1 cellular context compared by ENCODE assay signal in the genomic region with DNA sequence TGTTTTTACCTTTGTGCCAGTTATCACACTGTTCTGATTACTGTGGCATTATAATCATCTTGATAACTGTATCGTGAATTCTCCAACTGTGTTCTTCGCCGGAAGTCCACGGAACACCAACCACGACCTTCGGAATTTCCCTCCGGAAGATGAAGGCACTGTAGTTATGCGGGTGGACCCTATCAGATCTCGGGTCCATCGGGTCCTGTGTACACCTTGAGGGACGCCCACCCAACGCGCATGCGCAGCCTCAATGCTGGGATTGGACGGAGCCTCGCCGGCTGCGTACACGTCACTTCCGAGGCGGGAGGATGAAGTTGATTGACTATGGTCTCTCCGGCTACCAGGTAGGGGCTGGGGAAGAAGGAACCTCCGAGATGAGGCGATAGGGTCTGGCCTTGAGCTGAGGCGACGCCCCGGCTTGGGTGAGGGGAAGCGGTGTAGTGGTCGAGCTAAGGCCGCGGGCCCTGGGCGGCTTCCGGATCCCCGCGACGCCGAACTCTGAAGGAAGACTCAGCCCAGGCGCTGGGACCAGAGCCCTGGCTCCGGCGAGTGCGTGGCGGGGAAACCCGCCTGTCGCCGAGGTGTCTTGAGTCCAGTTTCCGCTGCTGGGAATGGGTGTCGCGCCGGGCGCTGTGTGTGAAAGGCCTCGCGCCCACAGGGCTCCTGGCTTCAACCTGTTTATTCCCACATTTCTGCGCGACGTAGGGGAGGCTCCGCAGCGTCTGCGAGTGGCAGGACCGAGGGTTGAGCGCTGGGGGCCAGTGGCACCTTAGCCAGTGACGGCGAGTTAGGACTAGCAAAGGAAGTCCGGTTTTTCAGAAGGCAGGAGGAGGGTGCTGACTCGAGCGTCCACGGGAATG.
TF ChIP-seq lines count a peak whose summit lies in the region.

A gene with protein sequence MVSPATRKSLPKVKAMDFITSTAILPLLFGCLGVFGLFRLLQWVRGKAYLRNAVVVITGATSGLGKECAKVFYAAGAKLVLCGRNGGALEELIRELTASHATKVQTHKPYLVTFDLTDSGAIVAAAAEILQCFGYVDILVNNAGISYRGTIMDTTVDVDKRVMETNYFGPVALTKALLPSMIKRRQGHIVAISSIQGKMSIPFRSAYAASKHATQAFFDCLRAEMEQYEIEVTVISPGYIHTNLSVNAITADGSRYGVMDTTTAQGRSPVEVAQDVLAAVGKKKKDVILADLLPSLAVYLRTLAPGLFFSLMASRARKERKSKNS (plus strand): TSS at position 320 of the 863 bp plus-strand sequence. CDS start 8 bp downstream, at position 328.

TF ChIP-seq in HepG2, 621 proteins besides CTCF, POLR2A, EP300 and RAD21 (continued from another document and continues in another):
- TF ChIP-seq, protein P1, sequence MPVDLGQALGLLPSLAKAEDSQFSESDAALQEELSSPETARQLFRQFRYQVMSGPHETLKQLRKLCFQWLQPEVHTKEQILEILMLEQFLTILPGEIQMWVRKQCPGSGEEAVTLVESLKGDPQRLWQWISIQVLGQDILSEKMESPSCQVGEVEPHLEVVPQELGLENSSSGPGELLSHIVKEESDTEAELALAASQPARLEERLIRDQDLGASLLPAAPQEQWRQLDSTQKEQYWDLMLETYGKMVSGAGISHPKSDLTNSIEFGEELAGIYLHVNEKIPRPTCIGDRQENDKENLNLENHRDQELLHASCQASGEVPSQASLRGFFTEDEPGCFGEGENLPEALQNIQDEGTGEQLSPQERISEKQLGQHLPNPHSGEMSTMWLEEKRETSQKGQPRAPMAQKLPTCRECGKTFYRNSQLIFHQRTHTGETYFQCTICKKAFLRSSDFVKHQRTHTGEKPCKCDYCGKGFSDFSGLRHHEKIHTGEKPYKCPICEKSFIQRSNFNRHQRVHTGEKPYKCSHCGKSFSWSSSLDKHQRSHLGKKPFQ (CRISPR knock-in tag; IDR thresholded peaks at IDR 0.05; ENCODE audit: insufficient replicate concordance), result no peak
- 0 out of 2 replicates have a peak, but pooled peaks have one; percentile 56 for TF ChIP-seq ZFP41 (CRISPR knock-in tag; IDR thresholded peaks at IDR 0.05; ENCODE audit: borderline replicate concordance)
- peak; percentile 68; the same call in 1 of the 2 replicates for TF ChIP-seq ZNF3 (CRISPR knock-in tag; IDR thresholded peaks at IDR 0.05)
- TF ChIP-seq, protein P2, sequence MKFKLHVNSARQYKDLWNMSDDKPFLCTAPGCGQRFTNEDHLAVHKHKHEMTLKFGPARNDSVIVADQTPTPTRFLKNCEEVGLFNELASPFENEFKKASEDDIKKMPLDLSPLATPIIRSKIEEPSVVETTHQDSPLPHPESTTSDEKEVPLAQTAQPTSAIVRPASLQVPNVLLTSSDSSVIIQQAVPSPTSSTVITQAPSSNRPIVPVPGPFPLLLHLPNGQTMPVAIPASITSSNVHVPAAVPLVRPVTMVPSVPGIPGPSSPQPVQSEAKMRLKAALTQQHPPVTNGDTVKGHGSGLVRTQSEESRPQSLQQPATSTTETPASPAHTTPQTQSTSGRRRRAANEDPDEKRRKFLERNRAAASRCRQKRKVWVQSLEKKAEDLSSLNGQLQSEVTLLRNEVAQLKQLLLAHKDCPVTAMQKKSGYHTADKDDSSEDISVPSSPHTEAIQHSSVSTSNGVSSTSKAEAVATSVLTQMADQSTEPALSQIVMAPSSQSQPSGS (CRISPR knock-in tag; IDR thresholded peaks at IDR 0.05), result peak; percentile 25; the same call in 1 of the 2 replicates
- peak; percentile 62 for TF ChIP-seq TAF1 (CRISPR knock-in tag; IDR thresholded peaks at IDR 0.05)
- TF ChIP-seq ZNF263 (CRISPR knock-in tag; IDR thresholded peaks at IDR 0.05), result no peak; the same call in 1 of the 2 replicates
- TF ChIP-seq KDM6A (CRISPR knock-in tag; IDR thresholded peaks at IDR 0.05; ENCODE audit: low read depth), result no peak
- TF ChIP-seq ZNF264 (CRISPR knock-in tag; IDR thresholded peaks at IDR 0.05), result 0 out of 2 replicates have a peak, but pooled peaks have one; percentile 25
- peak; percentile 56; the same call in 1 of the 2 replicates for TF ChIP-seq NFKB2 (CRISPR knock-in tag; IDR thresholded peaks at IDR 0.05; ENCODE audit: borderline replicate concordance)
- no peak for TF ChIP-seq ZNF549 (CRISPR knock-in tag; IDR thresholded peaks at IDR 0.05)
- no peak for TF ChIP-seq MZF1 (CRISPR knock-in tag; IDR thresholded peaks at IDR 0.05; ENCODE audit: borderline replicate concordance)
- TF ChIP-seq, protein P3, sequence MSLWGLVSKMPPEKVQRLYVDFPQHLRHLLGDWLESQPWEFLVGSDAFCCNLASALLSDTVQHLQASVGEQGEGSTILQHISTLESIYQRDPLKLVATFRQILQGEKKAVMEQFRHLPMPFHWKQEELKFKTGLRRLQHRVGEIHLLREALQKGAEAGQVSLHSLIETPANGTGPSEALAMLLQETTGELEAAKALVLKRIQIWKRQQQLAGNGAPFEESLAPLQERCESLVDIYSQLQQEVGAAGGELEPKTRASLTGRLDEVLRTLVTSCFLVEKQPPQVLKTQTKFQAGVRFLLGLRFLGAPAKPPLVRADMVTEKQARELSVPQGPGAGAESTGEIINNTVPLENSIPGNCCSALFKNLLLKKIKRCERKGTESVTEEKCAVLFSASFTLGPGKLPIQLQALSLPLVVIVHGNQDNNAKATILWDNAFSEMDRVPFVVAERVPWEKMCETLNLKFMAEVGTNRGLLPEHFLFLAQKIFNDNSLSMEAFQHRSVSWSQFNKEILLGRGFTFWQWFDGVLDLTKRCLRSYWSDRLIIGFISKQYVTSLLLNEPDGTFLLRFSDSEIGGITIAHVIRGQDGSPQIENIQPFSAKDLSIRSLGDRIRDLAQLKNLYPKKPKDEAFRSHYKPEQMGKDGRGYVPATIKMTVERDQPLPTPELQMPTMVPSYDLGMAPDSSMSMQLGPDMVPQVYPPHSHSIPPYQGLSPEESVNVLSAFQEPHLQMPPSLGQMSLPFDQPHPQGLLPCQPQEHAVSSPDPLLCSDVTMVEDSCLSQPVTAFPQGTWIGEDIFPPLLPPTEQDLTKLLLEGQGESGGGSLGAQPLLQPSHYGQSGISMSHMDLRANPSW (CRISPR knock-in tag; IDR thresholded peaks at IDR 0.05; ENCODE audit: borderline replicate concordance), result no peak
- TF ChIP-seq ZBTB38 (CRISPR knock-in tag; IDR thresholded peaks at IDR 0.05), result peak; percentile 50; the same call in 1 of the 2 replicates
- TF ChIP-seq, protein P4, sequence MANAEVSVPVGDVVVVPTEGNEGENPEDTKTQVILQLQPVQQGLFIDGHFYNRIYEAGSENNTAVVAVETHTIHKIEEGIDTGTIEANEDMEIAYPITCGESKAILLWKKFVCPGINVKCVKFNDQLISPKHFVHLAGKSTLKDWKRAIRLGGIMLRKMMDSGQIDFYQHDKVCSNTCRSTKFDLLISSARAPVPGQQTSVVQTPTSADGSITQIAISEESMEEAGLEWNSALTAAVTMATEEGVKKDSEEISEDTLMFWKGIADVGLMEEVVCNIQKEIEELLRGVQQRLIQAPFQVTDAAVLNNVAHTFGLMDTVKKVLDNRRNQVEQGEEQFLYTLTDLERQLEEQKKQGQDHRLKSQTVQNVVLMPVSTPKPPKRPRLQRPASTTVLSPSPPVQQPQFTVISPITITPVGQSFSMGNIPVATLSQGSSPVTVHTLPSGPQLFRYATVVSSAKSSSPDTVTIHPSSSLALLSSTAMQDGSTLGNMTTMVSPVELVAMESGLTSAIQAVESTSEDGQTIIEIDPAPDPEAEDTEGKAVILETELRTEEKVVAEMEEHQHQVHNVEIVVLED (CRISPR knock-in tag; IDR thresholded peaks at IDR 0.05; ENCODE audit: borderline replicate concordance), result peak; percentile 61; the same call in 1 of the 2 replicates
- no peak for TF ChIP-seq MAFK (conservative IDR thresholded peaks at IDR 0.05 in 1 of 2, IDR thresholded peaks at IDR 0.05 in 1 of 2; ENCODE audit: low read length in 2 of 2)
- no peak for TF ChIP-seq ZNF674 (CRISPR knock-in tag; IDR thresholded peaks at IDR 0.05; ENCODE audit: low read depth)
- TF ChIP-seq ZIK1 (CRISPR knock-in tag; IDR thresholded peaks at IDR 0.05; ENCODE audit: borderline replicate concordance, low read depth), result no peak; the same call in 1 of the 2 replicates
- TF ChIP-seq ZKSCAN8 (CRISPR knock-in tag; IDR thresholded peaks at IDR 0.05; ENCODE audit: borderline replicate concordance), result no peak
- TF ChIP-seq, protein P5, sequence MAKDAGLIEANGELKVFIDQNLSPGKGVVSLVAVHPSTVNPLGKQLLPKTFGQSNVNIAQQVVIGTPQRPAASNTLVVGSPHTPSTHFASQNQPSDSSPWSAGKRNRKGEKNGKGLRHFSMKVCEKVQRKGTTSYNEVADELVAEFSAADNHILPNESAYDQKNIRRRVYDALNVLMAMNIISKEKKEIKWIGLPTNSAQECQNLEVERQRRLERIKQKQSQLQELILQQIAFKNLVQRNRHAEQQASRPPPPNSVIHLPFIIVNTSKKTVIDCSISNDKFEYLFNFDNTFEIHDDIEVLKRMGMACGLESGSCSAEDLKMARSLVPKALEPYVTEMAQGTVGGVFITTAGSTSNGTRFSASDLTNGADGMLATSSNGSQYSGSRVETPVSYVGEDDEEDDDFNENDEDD (CRISPR knock-in tag; IDR thresholded peaks at IDR 0.05; ENCODE audit: borderline replicate concordance), result peak; percentile 94
- TF ChIP-seq, protein P6, sequence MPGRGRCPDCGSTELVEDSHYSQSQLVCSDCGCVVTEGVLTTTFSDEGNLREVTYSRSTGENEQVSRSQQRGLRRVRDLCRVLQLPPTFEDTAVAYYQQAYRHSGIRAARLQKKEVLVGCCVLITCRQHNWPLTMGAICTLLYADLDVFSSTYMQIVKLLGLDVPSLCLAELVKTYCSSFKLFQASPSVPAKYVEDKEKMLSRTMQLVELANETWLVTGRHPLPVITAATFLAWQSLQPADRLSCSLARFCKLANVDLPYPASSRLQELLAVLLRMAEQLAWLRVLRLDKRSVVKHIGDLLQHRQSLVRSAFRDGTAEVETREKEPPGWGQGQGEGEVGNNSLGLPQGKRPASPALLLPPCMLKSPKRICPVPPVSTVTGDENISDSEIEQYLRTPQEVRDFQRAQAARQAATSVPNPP (CRISPR knock-in tag; IDR thresholded peaks at IDR 0.05), result no peak
- TF ChIP-seq, protein P7, sequence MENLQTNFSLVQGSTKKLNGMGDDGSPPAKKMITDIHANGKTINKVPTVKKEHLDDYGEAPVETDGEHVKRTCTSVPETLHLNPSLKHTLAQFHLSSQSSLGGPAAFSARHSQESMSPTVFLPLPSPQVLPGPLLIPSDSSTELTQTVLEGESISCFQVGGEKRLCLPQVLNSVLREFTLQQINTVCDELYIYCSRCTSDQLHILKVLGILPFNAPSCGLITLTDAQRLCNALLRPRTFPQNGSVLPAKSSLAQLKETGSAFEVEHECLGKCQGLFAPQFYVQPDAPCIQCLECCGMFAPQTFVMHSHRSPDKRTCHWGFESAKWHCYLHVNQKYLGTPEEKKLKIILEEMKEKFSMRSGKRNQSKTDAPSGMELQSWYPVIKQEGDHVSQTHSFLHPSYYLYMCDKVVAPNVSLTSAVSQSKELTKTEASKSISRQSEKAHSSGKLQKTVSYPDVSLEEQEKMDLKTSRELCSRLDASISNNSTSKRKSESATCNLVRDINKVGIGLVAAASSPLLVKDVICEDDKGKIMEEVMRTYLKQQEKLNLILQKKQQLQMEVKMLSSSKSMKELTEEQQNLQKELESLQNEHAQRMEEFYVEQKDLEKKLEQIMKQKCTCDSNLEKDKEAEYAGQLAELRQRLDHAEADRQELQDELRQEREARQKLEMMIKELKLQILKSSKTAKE (CRISPR knock-in tag; IDR thresholded peaks at IDR 0.05; ENCODE audit: borderline replicate concordance), result 0 out of 2 replicates have a peak, but pooled peaks have one; percentile 32
- no peak for TF ChIP-seq ZNF660 (CRISPR knock-in tag; IDR thresholded peaks at IDR 0.05; ENCODE audit: borderline replicate concordance, low read depth)
- TF ChIP-seq EEA1 (CRISPR knock-in tag; IDR thresholded peaks at IDR 0.05; ENCODE audit: borderline replicate concordance), result no peak
- TF ChIP-seq SYNCRIP (IDR thresholded peaks at IDR 0.05; ENCODE audit: insufficient read depth, low read depth, low read length), result no peak
- no peak for TF ChIP-seq CHD2 (IDR thresholded peaks at IDR 0.05; ENCODE audit: low read depth, low read length)
- TF ChIP-seq ZNF350 (CRISPR knock-in tag; IDR thresholded peaks at IDR 0.05; ENCODE audit: borderline replicate concordance, low read depth), result peak; percentile 75; the same call in 1 of the 2 replicates
- TF ChIP-seq, protein P8, sequence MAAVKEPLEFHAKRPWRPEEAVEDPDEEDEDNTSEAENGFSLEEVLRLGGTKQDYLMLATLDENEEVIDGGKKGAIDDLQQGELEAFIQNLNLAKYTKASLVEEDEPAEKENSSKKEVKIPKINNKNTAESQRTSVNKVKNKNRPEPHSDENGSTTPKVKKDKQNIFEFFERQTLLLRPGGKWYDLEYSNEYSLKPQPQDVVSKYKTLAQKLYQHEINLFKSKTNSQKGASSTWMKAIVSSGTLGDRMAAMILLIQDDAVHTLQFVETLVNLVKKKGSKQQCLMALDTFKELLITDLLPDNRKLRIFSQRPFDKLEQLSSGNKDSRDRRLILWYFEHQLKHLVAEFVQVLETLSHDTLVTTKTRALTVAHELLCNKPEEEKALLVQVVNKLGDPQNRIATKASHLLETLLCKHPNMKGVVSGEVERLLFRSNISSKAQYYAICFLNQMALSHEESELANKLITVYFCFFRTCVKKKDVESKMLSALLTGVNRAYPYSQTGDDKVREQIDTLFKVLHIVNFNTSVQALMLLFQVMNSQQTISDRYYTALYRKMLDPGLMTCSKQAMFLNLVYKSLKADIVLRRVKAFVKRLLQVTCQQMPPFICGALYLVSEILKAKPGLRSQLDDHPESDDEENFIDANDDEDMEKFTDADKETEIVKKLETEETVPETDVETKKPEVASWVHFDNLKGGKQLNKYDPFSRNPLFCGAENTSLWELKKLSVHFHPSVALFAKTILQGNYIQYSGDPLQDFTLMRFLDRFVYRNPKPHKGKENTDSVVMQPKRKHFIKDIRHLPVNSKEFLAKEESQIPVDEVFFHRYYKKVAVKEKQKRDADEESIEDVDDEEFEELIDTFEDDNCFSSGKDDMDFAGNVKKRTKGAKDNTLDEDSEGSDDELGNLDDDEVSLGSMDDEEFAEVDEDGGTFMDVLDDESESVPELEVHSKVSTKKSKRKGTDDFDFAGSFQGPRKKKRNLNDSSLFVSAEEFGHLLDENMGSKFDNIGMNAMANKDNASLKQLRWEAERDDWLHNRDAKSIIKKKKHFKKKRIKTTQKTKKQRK (IDR thresholded peaks at IDR 0.05; ENCODE audit: low read length), result no peak
- TF ChIP-seq, protein P9, sequence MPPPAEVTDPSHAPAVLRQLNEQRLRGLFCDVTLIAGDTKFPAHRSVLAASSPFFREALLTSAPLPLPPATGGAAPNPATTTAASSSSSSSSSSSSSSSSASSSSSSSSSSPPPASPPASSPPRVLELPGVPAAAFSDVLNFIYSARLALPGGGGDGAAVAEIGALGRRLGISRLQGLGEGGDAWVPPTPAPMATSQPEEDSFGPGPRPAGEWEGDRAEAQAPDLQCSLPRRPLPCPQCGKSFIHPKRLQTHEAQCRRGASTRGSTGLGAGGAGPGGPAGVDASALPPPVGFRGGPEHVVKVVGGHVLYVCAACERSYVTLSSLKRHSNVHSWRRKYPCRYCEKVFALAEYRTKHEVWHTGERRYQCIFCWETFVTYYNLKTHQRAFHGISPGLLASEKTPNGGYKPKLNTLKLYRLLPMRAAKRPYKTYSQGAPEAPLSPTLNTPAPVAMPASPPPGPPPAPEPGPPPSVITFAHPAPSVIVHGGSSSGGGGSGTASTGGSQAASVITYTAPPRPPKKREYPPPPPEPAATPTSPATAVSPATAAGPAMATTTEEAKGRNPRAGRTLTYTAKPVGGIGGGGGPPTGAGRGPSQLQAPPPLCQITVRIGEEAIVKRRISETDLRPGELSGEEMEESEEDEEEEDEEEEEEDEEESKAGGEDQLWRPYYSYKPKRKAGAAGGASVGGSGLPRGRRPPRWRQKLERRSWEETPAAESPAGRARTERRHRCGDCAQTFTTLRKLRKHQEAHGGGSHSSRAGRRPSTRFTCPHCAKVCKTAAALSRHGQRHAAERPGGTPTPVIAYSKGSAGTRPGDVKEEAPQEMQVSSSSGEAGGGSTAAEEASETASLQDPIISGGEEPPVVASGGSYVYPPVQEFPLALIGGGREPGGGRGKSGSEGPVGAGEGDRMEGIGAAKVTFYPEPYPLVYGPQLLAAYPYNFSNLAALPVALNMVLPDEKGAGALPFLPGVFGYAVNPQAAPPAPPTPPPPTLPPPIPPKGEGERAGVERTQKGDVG (CRISPR knock-in tag; IDR thresholded peaks at IDR 0.05; ENCODE audit: borderline replicate concordance), result peak; percentile 40; the same call in 1 of the 2 replicates
